Comparison of ENCODE assay signal across 24 cellular contexts in the genomic region with DNA sequence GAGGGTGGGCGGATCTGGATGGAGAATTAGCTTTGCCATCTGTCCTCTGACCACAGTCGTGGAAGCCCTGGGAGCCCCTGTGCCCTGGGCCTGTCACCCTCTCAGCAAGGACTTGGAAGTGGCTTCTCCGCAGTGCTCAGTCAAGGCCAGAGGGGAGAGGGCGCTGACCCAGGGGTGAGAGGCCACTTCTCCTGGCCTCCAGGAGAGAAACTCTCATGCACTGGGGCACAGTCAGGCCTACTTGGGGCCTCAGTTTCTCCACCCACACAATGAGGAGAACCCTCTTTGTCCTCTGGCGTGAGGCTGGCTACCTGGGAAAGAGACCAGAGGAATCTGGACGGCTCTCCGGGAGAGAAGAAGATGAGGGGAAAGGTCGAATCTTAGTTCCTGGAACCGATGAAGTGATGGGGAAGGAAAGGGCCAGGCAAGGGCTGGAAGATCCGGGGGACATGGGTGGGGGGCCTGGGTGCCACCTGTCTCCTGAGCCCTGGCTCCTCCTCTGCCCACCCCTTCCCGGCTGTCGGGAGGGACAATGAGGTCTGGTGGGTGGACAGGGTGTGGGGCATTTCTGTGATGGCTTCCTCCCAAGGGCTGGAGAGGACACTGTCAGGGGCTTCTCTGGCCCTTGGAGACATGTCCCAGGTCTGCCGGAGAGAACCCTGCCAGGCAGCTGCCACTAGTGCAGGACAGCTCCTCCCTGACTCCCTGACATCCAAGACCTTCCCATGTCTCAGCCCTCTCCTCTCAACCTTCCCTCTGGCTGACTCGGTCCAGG. TPM values are rescaled to one million over a fixed set of nuclear protein-coding genes. Genes with fewer than 3 reads are reported as not detected.
A peak's percentile ranks its signal among the peaks of the same experiment; 100 is the strongest.
DNase-seq lines count a peak whose midpoint lies in the region; ATAC-seq and TF ChIP-seq lines count a peak whose summit lies in the region.
"Had no signal": no experiment of that assay in that cellular context is flagged by ENCODE, and none has a peak within 500 bp of the region (broad histone marks: within the 10 kb centered on the region; RNA-seq: fewer than 3 reads in every experiment).

No MANE protein-coding gene starts in this region.

- H3K79me1 ChIP-seq in neuronal stem cell (ENCODE audit: low read depth, low read length), result no peaks in the 10 kb centered on the region

- H3K23ac ChIP-seq in neuronal stem cell (ENCODE audit: low read depth, low read length, poor library complexity), result no peak overlapping the region

- H3K27ac ChIP-seq in neuronal stem cell (replicated peaks; ENCODE audit: low read length) (no peak overlapping the region), psoas muscle (no peak overlapping the region)
- H3K27ac ChIP-seq: 22Rv1, SK-N-MC had no signal

- no peak overlapping the region for H3K9ac ChIP-seq in neuronal stem cell (ENCODE audit: low read depth, low read length, poor library complexity)

- H3K4me1 ChIP-seq in neuronal stem cell (ENCODE audit: control insufficient read depth in 2 of 2, insufficient read depth in 1 of 2, low read depth in 1 of 2, low read length in 2 of 2), result peaks cover 0 to 5% of the 10 kb centered on the region in 2 donors
- H3K4me1 ChIP-seq in psoas muscle, result peaks cover 18% of the 10 kb centered on the region
- H3K4me1 ChIP-seq: HAP-1 had no signal

- peak overlapping the region; percentile 53 for H3K4me3 Mint-ChIP-seq in T-helper 17 cell
- H3K4me3 Mint-ChIP-seq: activated naive CD8-positive, alpha-beta T cell treated with anti-CD3 and anti-CD28 coated beads, Interleukin-2, amount 10 ng/mL, durations not matched to agents 7 days and 5 days; B cell; immature natural killer cell; type B pancreatic cell had no signal

- no peak overlapping the region for H3K14ac ChIP-seq in neuronal stem cell (ENCODE audit: low read length)

- peaks cover 0 to 5% of the 10 kb centered on the region in 2 donors for H3K36me3 ChIP-seq in neuronal stem cell (replicated peaks in 1 of 2; ENCODE audit: control insufficient read depth in 2 of 2, insufficient read depth in 2 of 2, low read length in 2 of 2)
- peaks cover 3 to 34% of the 10 kb centered on the region in 2 donors for H3K36me3 ChIP-seq in psoas muscle (ENCODE audit: insufficient read depth in 1 of 2, low read depth in 1 of 2)
- H3K36me3 ChIP-seq: HAP-1 had no signal

- no CpG with 5 or more reads among the region's 14 CpGs for WGBS in neuronal stem cell (ENCODE audit: extremely low coverage in 2 of 2, insufficient read length in 2 of 2, insufficient replicate concordance in 1 of 2), 2 donors
- WGBS in psoas muscle, 3 donors, result 59 to 64% (median 61%) methylated on average over 12 to 14 of the region's 14 CpGs

- no peak for TF ChIP-seq CTCF in psoas muscle (IDR thresholded peaks at IDR 0.05)

- no peak overlapping the region for H2BK5ac ChIP-seq in neuronal stem cell (ENCODE audit: low read length)

- peak overlapping the region; percentile 14 for H2AK5ac ChIP-seq in neuronal stem cell (ENCODE audit: low read depth, low read length)

- H3K27me3 Mint-ChIP-seq in T-helper 17 cell, result no peaks in the 10 kb centered on the region
- H3K27me3 Mint-ChIP-seq: activated naive CD8-positive, alpha-beta T cell treated with anti-CD3 and anti-CD28 coated beads, Interleukin-2, amount 10 ng/mL, durations not matched to agents 7 days and 5 days; B cell; stimulated activated naive CD8-positive, alpha-beta T cell treated with anti-CD3 and anti-CD28 coated beads, Interleukin-15, amount 100 ng/mL, for 72 hours; type B pancreatic cell had no signal

- H3K4me3 ChIP-seq in neuronal stem cell (ENCODE audit: low read length in 2 of 2), result no peak overlapping the region
- no peak overlapping the region for H3K4me3 ChIP-seq in psoas muscle
- H3K4me3 ChIP-seq: GM12878, HAP-1, lung, Peyer's patch, SK-N-MC had no signal

- H3K4ac ChIP-seq in neuronal stem cell (ENCODE audit: low read length), result no peak overlapping the region

- peak overlapping the region; percentile 74 for H3K27ac Mint-ChIP-seq in T-helper 17 cell
- H3K27ac Mint-ChIP-seq: B cell, type B pancreatic cell had no signal

- H3K4me1 Mint-ChIP-seq in T-helper 17 cell, result peaks cover 15% of the 10 kb centered on the region

- DNase-seq in NCI-H82 (lab: John Stamatoyannopoulos, UW) (peak; percentile 43), NCI-H82 treated with DMSO at 0.1 percent for 48 hours (lab: John Stamatoyannopoulos, UW; ENCODE audit: unreplicated experiment) (no peak), DMS 273 treated with DMSO at 0.1 percent for 48 hours (lab: John Stamatoyannopoulos, UW) (peak; percentile 24), T-helper 17 cell (no peak), neuronal stem cell (ENCODE audit: low spot score) (no peak), psoas muscle (no peak), cardiac septum (ENCODE audit: low spot score) (no peak)
- DNase-seq in activated CD4-positive, CD25-positive, alpha-beta regulatory T cell (lab: John Stamatoyannopoulos, UW), result no peak
- DNase-seq: activated CD8-positive, alpha-beta memory T cell treated with anti-CD3 and anti-CD28 coated beads, Interleukin-2, amount 50 U/mL, for 48 hours; GDM1; immature natural killer cell; NCI-H748 treated with DMSO at 0.1 percent for 48 hours; T1000 had no signal

- H3K27me3 ChIP-seq in neuronal stem cell (ENCODE audit: control insufficient read depth in 3 of 3, insufficient read depth in 3 of 3, low read depth in 1 of 3, low read length in 3 of 3) (no peaks in the 10 kb centered on the region), psoas muscle (ENCODE audit: insufficient read depth in 3 of 3, low read length in 2 of 3) (no peaks in the 10 kb centered on the region)
- H3K27me3 ChIP-seq: Peyer's patch had no signal

- no peak overlapping the region for H2BK120ac ChIP-seq in neuronal stem cell (ENCODE audit: low read depth, low read length)

- H4K91ac ChIP-seq in neuronal stem cell (ENCODE audit: low read depth, low read length, poor library complexity), result no peak overlapping the region

- peak overlapping the region; percentile 17 for H4K8ac ChIP-seq in neuronal stem cell (ENCODE audit: low read depth, low read length)

- no peak overlapping the region for H2BK15ac ChIP-seq in neuronal stem cell (ENCODE audit: low read length)

- intact Hi-C loops in psoas muscle (cut with DNase I) (no loop called here), cardiac septum (cut with DNase I) (no loop called here)

- H3K36me3 Mint-ChIP-seq in T-helper 17 cell (ENCODE audit: low read depth), result peaks cover 2% of the 10 kb centered on the region

- H2BK12ac ChIP-seq in neuronal stem cell (ENCODE audit: low read length), result no peak overlapping the region

- H2AFZ ChIP-seq in neuronal stem cell (ENCODE audit: low read length), result no peak overlapping the region

- no peak overlapping the region for H3K4me2 ChIP-seq in neuronal stem cell (ENCODE audit: insufficient read depth, low read length, poor library complexity, severe bottlenecking)

- ATAC-seq in T-helper 17 cell (no peak), psoas muscle (no peak)
- ATAC-seq: sciatic nerve had no signal

- H3K18ac ChIP-seq in neuronal stem cell (ENCODE audit: low read length), result no peak overlapping the region

- no peaks in the 10 kb centered on the region for H3K9me3 ChIP-seq in T-helper 17 cell (ENCODE audit: control insufficient read depth, low read length, poor library complexity, severe bottlenecking)
- H3K9me3 ChIP-seq in neuronal stem cell (replicated peaks in 1 of 2; ENCODE audit: control insufficient read depth in 2 of 2, insufficient read depth in 1 of 2, low read depth in 1 of 2, low read length in 2 of 2), result no peaks in the 10 kb centered on the region
- no peaks in the 10 kb centered on the region for H3K9me3 ChIP-seq in psoas muscle
- H3K9me3 ChIP-seq: HAP-1, Peyer's patch had no signal

RNA-seq across cellular contexts. Expression of a gene that starts 9.1 kb away (rescaled TPM):
- 10 to 100 TPM; 42.0 to 55.4 TPM for total RNA-seq in T-helper 17 cell
- 1.5 TPM for polyA plus RNA-seq in neuronal stem cell (2013, experiment 1 of 2)
- 1.4 TPM for polyA plus RNA-seq in neuronal stem cell (2013, experiment 2 of 2)
- total RNA-seq in psoas muscle, result 1 to 10 TPM; 4.8 to 8.1 (median 6.7) TPM
- 1 to 10 TPM; 3.4 to 8.9 (median 3.5) TPM for polyA plus RNA-seq in psoas muscle
- 20.0 TPM for total RNA-seq in cardiac septum

RNA-seq across cellular contexts. Expression of a gene that starts 48.8 kb away (rescaled TPM):
- total RNA-seq in T-helper 17 cell, result 10 to 100 TPM; 87.6 to 97.0 TPM
- polyA plus RNA-seq in neuronal stem cell (2013, experiment 1 of 2), result 4.9 TPM
- polyA plus RNA-seq in neuronal stem cell (2013, experiment 2 of 2), result 5.6 TPM
- total RNA-seq in psoas muscle, result 10 to 100 TPM; 21.8 to 47.6 (median 36.0) TPM
- polyA plus RNA-seq in psoas muscle, result 10 to 100 TPM; 13.0 to 25.5 (median 23.9) TPM
- 30.5 TPM for total RNA-seq in cardiac septum

Comparison
In these comparisons a context has a peak if more than half of its experiments do, and no peak if none do; other contexts are left out.
1. DNase-seq: peak in NCI-H82 (single experiment) and DMS 273 treated with DMSO at 0.1 percent for 48 hours (single experiment); none in NCI-H82 treated with DMSO at 0.1 percent for 48 hours (single experiment), T-helper 17 cell (0 of 3), neuronal stem cell (single experiment), psoas muscle (0 of 2), activated CD4-positive, CD25-positive, alpha-beta regulatory T cell (0 of 4) and cardiac septum (single experiment).